Comparison of ENCODE assay signal across 33 cellular contexts in genomic region chrX:35445912-35446311, GRCh38.
"Had no signal": no experiment of that assay in that cellular context is flagged by ENCODE, and none has a peak within 500 bp of the region (broad histone marks: within the 10 kb centered on the region; RNA-seq: fewer than 3 reads in every experiment).

No MANE protein-coding gene starts in this region.

- H3K9me3 ChIP-seq: adrenal gland, Peyer's patch had no signal

- H3K27ac Mint-ChIP-seq: activated CD4-positive, alpha-beta T cell treated with anti-CD3 and anti-CD28 coated beads, Interleukin-2, amount 10 ng/mL, durations not matched to agents 24 days and 14 days; activated CD8-positive, alpha-beta T cell treated with anti-CD3 and anti-CD28 coated beads, Interleukin-2, amount 10 ng/mL, durations not matched to agents 7 days and 5 days; activated naive CD4-positive, alpha-beta T cell treated with anti-CD3 and anti-CD28 coated beads, Interleukin-2, amount 50 U/mL, for 24 hours; activated T-cell treated with anti-CD3 and anti-CD28 coated beads, Interleukin-2, amount 50 U/mL, for 24 hours; activated T-helper 2 cell treated with anti-CD3 and anti-CD28 coated beads, Interferon-gamma antibody, Interleukin-2, Interleukin-4, amounts not matched to agents 10 μg/mL and 5 μg/mL and 100 μg/mL, durations not matched to agents 14 hours and 24 hours and 36 hours had no signal

- H3K36me3 Mint-ChIP-seq: activated naive CD4-positive, alpha-beta T cell treated with anti-CD3 and anti-CD28 coated beads, Interleukin-2, amount 50 U/mL, for 24 hours had no signal

- H3K4me1 Mint-ChIP-seq: activated CD4-positive, alpha-beta T cell treated with anti-CD3 and anti-CD28 coated beads, Interleukin-2, amount 10 ng/mL, durations not matched to agents 24 days and 14 days; activated naive CD4-positive, alpha-beta T cell treated with anti-CD3 and anti-CD28 coated beads, Interleukin-2, amount 50 U/mL, for 24 hours had no signal

- H3K9me3 Mint-ChIP-seq: activated CD4-positive, alpha-beta T cell treated with anti-CD3 and anti-CD28 coated beads, Interleukin-2, amount 10 ng/mL, durations not matched to agents 24 days and 14 days; activated T-cell treated with anti-CD3 and anti-CD28 coated beads, Interleukin-2, amount 50 U/mL, for 24 hours; activated T-helper 2 cell treated with anti-CD3 and anti-CD28 coated beads, Interferon-gamma antibody, Interleukin-2, Interleukin-4, amounts not matched to agents 10 μg/mL and 5 μg/mL and 100 μg/mL, durations not matched to agents 14 hours and 24 hours and 36 hours had no signal

- H3K4me1 ChIP-seq: adrenal gland, Peyer's patch had no signal

- H3K27me3 Mint-ChIP-seq: activated CD4-positive, alpha-beta T cell treated with anti-CD3 and anti-CD28 coated beads, Interleukin-2, amount 10 ng/mL, durations not matched to agents 24 days and 14 days; activated naive CD4-positive, alpha-beta T cell treated with anti-CD3 and anti-CD28 coated beads, Interleukin-2, amount 50 U/mL, for 24 hours had no signal

- FAIRE-seq: K562 had no signal

- H3K27ac ChIP-seq: adrenal gland, brain microvascular endothelial cell, Peyer's patch, RWPE1, VCaP had no signal

- H3K4me3 ChIP-seq: adrenal gland, K562, Peyer's patch had no signal

- H3K36me3 ChIP-seq: adrenal gland, brain microvascular endothelial cell, Peyer's patch had no signal

- H3K27me3 ChIP-seq: brain microvascular endothelial cell, Peyer's patch had no signal

- H3K4me3 Mint-ChIP-seq: activated CD4-positive, alpha-beta T cell treated with anti-CD3 and anti-CD28 coated beads, Interleukin-2, amount 10 ng/mL, durations not matched to agents 24 days and 14 days; activated CD8-positive, alpha-beta T cell treated with anti-CD3 and anti-CD28 coated beads, Interleukin-2, amount 10 ng/mL, durations not matched to agents 7 days and 5 days; activated naive CD4-positive, alpha-beta T cell treated with anti-CD3 and anti-CD28 coated beads, Interleukin-2, amount 50 U/mL, for 24 hours; activated T-cell treated with anti-CD3 and anti-CD28 coated beads, Interleukin-2, amount 50 U/mL, for 24 hours had no signal

- ATAC-seq: activated CD8-positive, alpha-beta T cell treated with anti-CD3 and anti-CD28 coated beads, Interleukin-2, amount 10 ng/mL, durations not matched to agents 7 days and 5 days; K562; PC-3; Right ventricle myocardium inferior had no signal

- DNase-seq: activated CD4-positive, alpha-beta T cell treated with anti-CD3 and anti-CD28 coated beads for 1 hour; activated CD4-positive, alpha-beta T cell treated with anti-CD3 and anti-CD28 coated beads, Interleukin-2, amount 10 ng/mL, durations not matched to agents 24 days and 14 days; activated CD4-positive, alpha-beta T cell treated with anti-CD3 and anti-CD28 coated beads, Interleukin-2, amount 50 U/mL, for 48 hours; activated CD4-positive, CD25-positive, alpha-beta regulatory T cell; activated CD8-positive, alpha-beta T cell treated with anti-CD3 and anti-CD28 coated beads, Interleukin-2, amount 10 ng/mL, durations not matched to agents 7 days and 5 days; activated gamma-delta T cell; activated naive CD4-positive, alpha-beta T cell treated with Interleukin-2 at 50 U/mL for 16 hours; activated T-cell treated with anti-CD3 and anti-CD28 coated beads, Interleukin-2, amount 50 U/mL, for 24 hours; adrenal gland; brain microvascular endothelial cell; central memory CD4-positive, alpha-beta T cell; IMR-90; NCI-H1105; NCI-H1417 treated with DMSO at 0.1 percent for 48 hours; NCI-H1694; NCI-H1930; NCI-H2081 treated with DMSO at 0.1 percent for 48 hours; NCI-H226; NCI-H446 treated with DMSO at 0.1 percent for 48 hours; NCI-H524 treated with DMSO at 0.1 percent for 48 hours; PC-3; Peyer's patch; SIG-M5; SW 1271; T-helper 1 cell; T-helper 2 cell; T-helper 9 cell had no signal
